16 cellular contexts compared by ENCODE assay signal in genomic region chr2:156505696-156506095, GRCh38.
DNase-seq lines count a peak whose midpoint lies in the region; ATAC-seq, FAIRE-seq and TF ChIP-seq lines count a peak whose summit lies in the region.
"Had no signal": no experiment of that assay in that cellular context is flagged by ENCODE, and none has a peak within 500 bp of the region (broad histone marks: within the 10 kb centered on the region; RNA-seq: fewer than 3 reads in every experiment).

No MANE protein-coding gene starts in this region.

- SMC1A ChIA-PET in GM12878 (lab: Charles Lee; ENCODE audit: uncharacterized antibody, unreplicated experiment) = interaction anchor here (0.7 to 3.2 kb wide), 20 partner anchors 9 to 171 kb away, joined by 3 to 13 read pairs (median 6); no protein-coding TSS in a partner anchor

- RAD21 ChIA-PET in GM12878 (lab: Charles Lee; ENCODE audit: unreplicated experiment) = interaction anchor here (0.7 to 1.9 kb wide), 6 partner anchors 12 to 123 kb away, joined by 3 to 8 read pairs (median 3); no protein-coding TSS in a partner anchor

- TF ChIP-seq EP300 in GM12878 (IDR thresholded peaks at IDR 0.05; ENCODE audit: borderline replicate concordance in 1 of 2, control insufficient read depth in 1 of 2, low read depth in 2 of 2, low read length in 2 of 2) = no peak

- no peak overlapping the region for H2AFZ ChIP-seq in GM12878 (ENCODE audit: control insufficient read depth, low read depth, low read length)

- peak; percentile 59 for ATAC-seq in GM21786 (IDR thresholded peaks at IDR 0.05; ENCODE audit: unreplicated experiment)
- ATAC-seq in HG03159 (IDR thresholded peaks at IDR 0.05; ENCODE audit: unreplicated experiment) = peak; percentile 85
- ATAC-seq in GM12878 = peak; percentile 85
- ATAC-seq: left lung had no signal

- peaks cover 12% of the 10 kb centered on the region for H3K4me1 ChIP-seq in GM12878 (ENCODE audit: control insufficient read depth, insufficient read depth, low read length)
- H3K4me1 ChIP-seq: BLaER1 treated with 17β-estradiol and CSF1 and Interleukin-3, amounts not matched to agents 10 nM and 100 nM; left lung had no signal

- H3K36me3 ChIP-seq in GM12878 (ENCODE audit: control insufficient read depth in 2 of 2, insufficient read depth in 2 of 2, low read length in 1 of 2) = no peaks in the 10 kb centered on the region
- H3K36me3 ChIP-seq: left lung had no signal

- DNase-seq in GM19239 (ENCODE audit: insufficient read length, low spot score) (no peak), GM12878 (ENCODE audit: low read depth, low spot score) (no peak), activated gamma-delta T cell (lab: John Stamatoyannopoulos, UW) (no peak), posterior vena cava (ENCODE audit: low spot score) (no peak), progenitor cell of endocrine pancreas (ENCODE audit: low spot score, unreplicated experiment) (no peak), ureter (ENCODE audit: low spot score) (no peak)
- DNase-seq: activated CD8-positive, alpha-beta memory T cell treated with anti-CD3 and anti-CD28 coated beads for 24 hours; activated naive CD4-positive, alpha-beta T cell treated with anti-CD3 and anti-CD28 coated beads, Interleukin-2, amount 10 ng/mL, durations not matched to agents 7 days and 5 days; left lung; NCI-H146; NCI-H69; SHP77 had no signal

- no peaks in the 10 kb centered on the region for H3K9me3 ChIP-seq in GM12878 (replicated peaks; ENCODE audit: control insufficient read depth, insufficient read depth, low read length)
- H3K9me3 ChIP-seq: BLaER1 treated with 17β-estradiol and CSF1 and Interleukin-3, amounts not matched to agents 10 nM and 100 nM; left lung had no signal

- no peak for TF ChIP-seq RAD21 in GM12878 (IDR thresholded peaks at IDR 0.05; ENCODE audit: insufficient read depth, low read depth, low read length)

- no peak overlapping the region for H3K4me3 Mint-ChIP-seq in progenitor cell of endocrine pancreas (ENCODE audit: low read depth)
- H3K4me3 Mint-ChIP-seq: activated naive CD4-positive, alpha-beta T cell treated with anti-CD3 and anti-CD28 coated beads, Interleukin-2, amount 10 ng/mL, durations not matched to agents 7 days and 5 days; nephron had no signal

- no peaks in the 10 kb centered on the region for H3K9me3 Mint-ChIP-seq in progenitor cell of endocrine pancreas (ENCODE audit: low read depth)
- H3K9me3 Mint-ChIP-seq: activated naive CD4-positive, alpha-beta T cell treated with anti-CD3 and anti-CD28 coated beads, Interleukin-2, amount 10 ng/mL, durations not matched to agents 7 days and 5 days; nephron had no signal

- peaks cover 3% of the 10 kb centered on the region for H3K36me3 Mint-ChIP-seq in progenitor cell of endocrine pancreas (ENCODE audit: insufficient read depth)
- H3K36me3 Mint-ChIP-seq: activated naive CD4-positive, alpha-beta T cell treated with anti-CD3 and anti-CD28 coated beads, Interleukin-2, amount 10 ng/mL, durations not matched to agents 7 days and 5 days had no signal

- no TSS peak for BruUV-seq in GM12878 (replicated peaks; lab: Mats Ljungman, UMichigan)

- H3K79me2 ChIP-seq in GM12878 (ENCODE audit: control insufficient read depth, insufficient read depth, low read length) = no peaks in the 10 kb centered on the region

- FAIRE-seq in GM19239 (lab: Jason Lieb, UNC) (peak; percentile 68), GM12878 (lab: Jason Lieb, UNC) (peak; percentile 84)

- H3K4me1 Mint-ChIP-seq in progenitor cell of endocrine pancreas (ENCODE audit: low read depth) = peaks cover 9% of the 10 kb centered on the region
- H3K4me1 Mint-ChIP-seq: nephron had no signal

- H3K4me3 ChIP-seq in GM12878 = no peak overlapping the region
- H3K4me3 ChIP-seq: BLaER1 treated with 17β-estradiol and CSF1 and Interleukin-3, amounts not matched to agents 10 nM and 100 nM; left lung had no signal

- TF ChIP-seq CTCF in GM12878 (IDR thresholded peaks at IDR 0.05 in 2 of 3, conservative IDR thresholded peaks at IDR 0.05 in 1 of 3; ENCODE audit: control insufficient read depth in 2 of 3, extremely low read depth in 1 of 3, insufficient read depth in 1 of 3, low read depth in 3 of 3, low read length in 3 of 3) = no peak
- TF ChIP-seq CTCF in progenitor cell of endocrine pancreas (IDR thresholded peaks at IDR 0.05; ENCODE audit: unreplicated experiment) = no peak

- H3K27me3 Mint-ChIP-seq in progenitor cell of endocrine pancreas = no peaks in the 10 kb centered on the region
- H3K27me3 Mint-ChIP-seq: activated naive CD4-positive, alpha-beta T cell treated with anti-CD3 and anti-CD28 coated beads, Interleukin-2, amount 10 ng/mL, durations not matched to agents 7 days and 5 days had no signal

- no peaks in the 10 kb centered on the region for H4K20me1 ChIP-seq in GM12878 (ENCODE audit: control insufficient read depth, insufficient read depth)
- H4K20me1 ChIP-seq: BLaER1 treated with 17β-estradiol and CSF1 and Interleukin-3, amounts not matched to agents 10 nM and 100 nM had no signal

- H3K4me2 ChIP-seq in GM12878 (ENCODE audit: control insufficient read depth, insufficient read depth) = peak overlapping the region; percentile 40
- H3K4me2 ChIP-seq: BLaER1 treated with 17β-estradiol and CSF1 and Interleukin-3, amounts not matched to agents 10 nM and 100 nM had no signal

- intact Hi-C loops in GM12878 (cut with micrococcal nuclease; ENCODE audit: unreplicated experiment) = no loop called here
- intact Hi-C loops in posterior vena cava (cut with DNase I) = no loop called here

- no peak overlapping the region for H3K27ac ChIP-seq in GM12878 (ENCODE audit: control insufficient read depth, insufficient read depth)
- H3K27ac ChIP-seq: BLaER1 treated with 17β-estradiol and CSF1 and Interleukin-3, amounts not matched to agents 10 nM and 100 nM; left lung had no signal

- POLR2A ChIA-PET in GM12878 (lab: Charles Lee) = interaction anchor here (0.6 to 1.1 kb wide), 3 partner anchors 12 to 100 kb away, joined by 3 to 4 read pairs (median 3); no protein-coding TSS in a partner anchor

- in situ Hi-C loops in GM12878 (cut with MboI) = loop anchor here (25.0 kb wide), 1 partner anchor 907 kb away; no protein-coding TSS in a partner anchor

- no peak overlapping the region for H3K27ac Mint-ChIP-seq in progenitor cell of endocrine pancreas
- H3K27ac Mint-ChIP-seq: activated naive CD4-positive, alpha-beta T cell treated with anti-CD3 and anti-CD28 coated beads, Interleukin-2, amount 10 ng/mL, durations not matched to agents 7 days and 5 days; nephron had no signal

- no peak overlapping the region for H3K9ac ChIP-seq in GM12878 (ENCODE audit: control insufficient read depth, insufficient read depth, low read length)
- H3K9ac ChIP-seq: BLaER1 treated with 17β-estradiol and CSF1 and Interleukin-3, amounts not matched to agents 10 nM and 100 nM had no signal

- H3K27me3 ChIP-seq in GM12878 (replicated peaks in 1 of 2; ENCODE audit: control insufficient read depth in 2 of 2, insufficient read depth in 2 of 2, low read length in 1 of 2) = no peaks in the 10 kb centered on the region
- H3K27me3 ChIP-seq: BLaER1 treated with 17β-estradiol and CSF1 and Interleukin-3, amounts not matched to agents 10 nM and 100 nM; left lung had no signal

- TF ChIP-seq POLR2A in GM12878 (IDR thresholded peaks at IDR 0.05; ENCODE audit: low read depth, low read length) = no peak

- CTCF ChIA-PET in GM12878 (lab: Yijun Ruan, JAX) = interaction anchor here (1.1 to 1.4 kb wide), 3 partner anchors 10 to 24 kb away, joined by 3 to 4 read pairs (median 3); no protein-coding TSS in a partner anchor

TF ChIP-seq in GM12878, 131 proteins besides CTCF, POLR2A, EP300 and RAD21 (continues in another document):
- peak; percentile 94 for TF ChIP-seq MTA2 (IDR thresholded peaks at IDR 0.05; ENCODE audit: low read depth)
- TF ChIP-seq MEF2A (IDR thresholded peaks at IDR 0.05; ENCODE audit: insufficient read depth, low read depth, low read length) = no peak
- no peak for TF ChIP-seq SUPT20H (IDR thresholded peaks at IDR 0.05; ENCODE audit: borderline replicate concordance, control insufficient read depth, low read depth, low read length)
- peak; percentile 58; the same call in 1 of the 2 replicates for TF ChIP-seq SPI1 (IDR thresholded peaks at IDR 0.05; ENCODE audit: borderline replicate concordance, insufficient read depth, low read depth, low read length)
- peak; percentile 56 for TF ChIP-seq RELB (IDR thresholded peaks at IDR 0.05; ENCODE audit: low read depth)
- TF ChIP-seq ZBTB33 (IDR thresholded peaks at IDR 0.05) = no peak
- peak; percentile 33 to 53; a peak in 2 of 4 replicates for TF ChIP-seq IKZF2 (IDR thresholded peaks at IDR 0.05)
